Comparison of ENCODE assay signal across 16 cellular contexts in genomic region chr7:134908289-134908688, GRCh38.
A peak's percentile ranks its signal among the peaks of the same experiment; 100 is the strongest.
DNase-seq lines count a peak whose midpoint lies in the region; ATAC-seq, FAIRE-seq and TF ChIP-seq lines count a peak whose summit lies in the region.
"Had no signal": no experiment of that assay in that cellular context is flagged by ENCODE, and none has a peak within 500 bp of the region (broad histone marks: within the 10 kb centered on the region; RNA-seq: fewer than 3 reads in every experiment).

No MANE protein-coding gene starts in this region.

- no peak for FAIRE-seq in urothelium cell line (lab: Jason Lieb, UNC)
- FAIRE-seq: H54 had no signal

- intact Hi-C loops in esophagus squamous epithelium (cut with DNase I) = no loop called here

- DNase-seq in DMS53 (lab: John Stamatoyannopoulos, UW) (peak; percentile 17), DMS53 treated with DMSO at 0.1 percent for 48 hours (lab: John Stamatoyannopoulos, UW; ENCODE audit: unreplicated experiment) (no peak), esophagus squamous epithelium (lab: John Stamatoyannopoulos, UW) (no peak), urothelium cell line (ENCODE audit: low spot score) (no peak)
- no peak for DNase-seq in stimulated activated effector memory CD8-positive, alpha-beta T cell treated with anti-CD3 and anti-CD28 coated beads, Interleukin-12 subunit alpha, Interleukin-12 subunit beta, amount 100 ng/mL, for 72 hours (ENCODE audit: low spot score in 2 of 2)
- DNase-seq: activated CD4-positive, alpha-beta T cell treated with anti-CD3 and anti-CD28 coated beads for 4 hours; activated naive CD4-positive, alpha-beta T cell; DMS79; hippocampal formation; NCI-H1105 treated with DMSO at 0.1 percent for 48 hours; NK-92 treated with Interleukin-12 subunit alpha and Interleukin-12 subunit beta, amount 100 ng/mL, for 24 hours had no signal

- H3K9me3 ChIP-seq in esophagus (ENCODE audit: control insufficient read depth in 2 of 2, insufficient read depth in 1 of 2, low read depth in 1 of 2, low read length in 1 of 2) (no peaks in the 10 kb centered on the region), esophagus squamous epithelium (no peaks in the 10 kb centered on the region)

- 44 to 47% methylated on average over 3 of the region's 3 CpGs for WGBS in esophagus, 2 donors
- 28 to 44% methylated on average over 3 of the region's 3 CpGs for WGBS in esophagus squamous epithelium, 2 donors

- no peaks in the 10 kb centered on the region for H3K36me3 ChIP-seq in esophagus (ENCODE audit: control insufficient read depth in 2 of 2, insufficient read depth in 2 of 2, low read length in 1 of 2)
- H3K36me3 ChIP-seq in esophagus squamous epithelium = no peaks in the 10 kb centered on the region

- ATAC-seq in HG03354 (IDR thresholded peaks at IDR 0.05; ENCODE audit: poor library complexity, severe bottlenecking, unreplicated experiment) (peak; percentile 65), HG02759 (IDR thresholded peaks at IDR 0.05; ENCODE audit: unreplicated experiment) (no peak)
- ATAC-seq in stimulated activated effector memory CD8-positive, alpha-beta T cell treated with anti-CD3 and anti-CD28 coated beads, Interleukin-12 subunit alpha, Interleukin-12 subunit beta, amount 100 ng/mL, for 72 hours = peak; percentile 90

- no peak overlapping the region for H3K4me3 ChIP-seq in esophagus (ENCODE audit: low read depth in 1 of 2, low read length in 2 of 2)
- H3K4me3 ChIP-seq in esophagus squamous epithelium = no peak overlapping the region

- H3K4me3 Mint-ChIP-seq in stimulated activated effector memory CD8-positive, alpha-beta T cell treated with anti-CD3 and anti-CD28 coated beads, Interleukin-12 subunit alpha, Interleukin-12 subunit beta, amount 100 ng/mL, for 72 hours = no peak overlapping the region

- H3K27me3 ChIP-seq in esophagus (ENCODE audit: control insufficient read depth in 1 of 2, insufficient read depth in 2 of 2, low read length in 2 of 2) (no peaks in the 10 kb centered on the region), esophagus squamous epithelium (no peaks in the 10 kb centered on the region)

- peaks cover 0 to 2% of the 10 kb centered on the region in 2 donors for H3K4me1 ChIP-seq in esophagus (ENCODE audit: control insufficient read depth in 2 of 2, insufficient read depth in 2 of 2, low read length in 1 of 2)
- peaks cover 0 to 57% (median 0%) of the 10 kb centered on the region in 3 donors for H3K4me1 ChIP-seq in esophagus squamous epithelium

- H3K36me3 Mint-ChIP-seq in stimulated activated effector memory CD8-positive, alpha-beta T cell treated with anti-CD3 and anti-CD28 coated beads, Interleukin-12 subunit alpha, Interleukin-12 subunit beta, amount 100 ng/mL, for 72 hours = no peaks in the 10 kb centered on the region

- H3K9me3 Mint-ChIP-seq in stimulated activated effector memory CD8-positive, alpha-beta T cell treated with anti-CD3 and anti-CD28 coated beads, Interleukin-12 subunit alpha, Interleukin-12 subunit beta, amount 100 ng/mL, for 72 hours = no peaks in the 10 kb centered on the region

- no peak for TF ChIP-seq POLR2A in esophagus squamous epithelium (IDR thresholded peaks at IDR 0.05)

- H3K27ac ChIP-seq in esophagus (ENCODE audit: low read depth in 2 of 2, low read length in 1 of 2) (peak overlapping the region; percentile 3 to 42), esophagus squamous epithelium (peak overlapping the region in 2 of 4 donors; percentile 66 to 76)
- H3K27ac ChIP-seq: 22Rv1 had no signal

- no peak for TF ChIP-seq CTCF in esophagus squamous epithelium (IDR thresholded peaks at IDR 0.05)

- H3K4me1 Mint-ChIP-seq in stimulated activated effector memory CD8-positive, alpha-beta T cell treated with anti-CD3 and anti-CD28 coated beads, Interleukin-12 subunit alpha, Interleukin-12 subunit beta, amount 100 ng/mL, for 72 hours = peaks cover 6% of the 10 kb centered on the region

- no peak overlapping the region for H3K27ac Mint-ChIP-seq in stimulated activated effector memory CD8-positive, alpha-beta T cell treated with anti-CD3 and anti-CD28 coated beads, Interleukin-12 subunit alpha, Interleukin-12 subunit beta, amount 100 ng/mL, for 72 hours
